ENCODE assay signal across 10 cellular contexts in the genomic region with DNA sequence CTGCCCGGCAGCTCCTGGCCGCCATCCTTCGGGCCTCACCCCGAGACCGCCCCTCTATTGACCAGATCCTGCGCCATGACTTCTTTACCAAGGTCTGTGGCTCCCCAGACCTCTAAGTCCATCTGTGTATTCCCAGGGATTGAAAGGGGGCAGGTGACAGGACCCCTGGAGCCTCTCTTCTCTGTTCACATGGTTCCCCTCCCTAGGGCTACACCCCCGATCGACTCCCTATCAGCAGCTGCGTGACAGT. TPM values are rescaled to one million over a fixed set of nuclear protein-coding genes. Genes with fewer than 3 reads are reported as not detected.
DNase-seq lines count a peak whose midpoint lies in the region; ATAC-seq and TF ChIP-seq lines count a peak whose summit lies in the region.
"Had no signal": no experiment of that assay in that cellular context is flagged by ENCODE, and none has a peak within 500 bp of the region (broad histone marks: within the 10 kb centered on the region; RNA-seq: fewer than 3 reads in every experiment).

No MANE protein-coding gene starts in this region.

- no peak overlapping the region for H3K18ac ChIP-seq in trophoblast cell (ENCODE audit: low read length)

- peaks cover 1 to 9% (median 5%) of the 10 kb centered on the region in 3 donors for H3K27me3 Mint-ChIP-seq in CD14-positive monocyte (ENCODE audit: low read depth in 3 of 3)
- H3K27me3 Mint-ChIP-seq in endothelial cell (ENCODE audit: unreplicated experiment) = peaks cover 23% of the 10 kb centered on the region

- H2AFZ ChIP-seq in trophoblast cell (ENCODE audit: insufficient read depth, low read length, poor library complexity) = no peak overlapping the region

- no peak overlapping the region for H2BK120ac ChIP-seq in trophoblast cell (ENCODE audit: insufficient read depth, low read length, poor library complexity)

- POLR2A ChIA-PET in RWPE1 (lab: Yijun Ruan, JAX; ENCODE audit: low non-redundant PET) = interaction anchor here (0.5 kb wide), 1 partner anchor 11 kb away, joined by 5 read pairs; no protein-coding TSS in a partner anchor

- H3K4me1 ChIP-seq in trophoblast cell (ENCODE audit: control insufficient read depth in 1 of 2, insufficient read depth in 2 of 2, low read length in 2 of 2) (peaks cover 39 to 40% of the 10 kb centered on the region in 2 experiments), psoas muscle (peaks cover 24% of the 10 kb centered on the region)

- H4K8ac ChIP-seq in trophoblast cell (ENCODE audit: low read depth, low read length) = no peak overlapping the region

- H3K4ac ChIP-seq in trophoblast cell (ENCODE audit: low read depth, low read length) = no peak overlapping the region

- CTCF ChIA-PET in RWPE1 (lab: Yijun Ruan, JAX) = no interaction called here

- H3K4me1 Mint-ChIP-seq in CD14-positive monocyte (peaks cover 40% of the 10 kb centered on the region), endothelial cell (ENCODE audit: unreplicated experiment) (peaks cover 37% of the 10 kb centered on the region)

- H3K36me3 ChIP-seq in trophoblast cell (ENCODE audit: control insufficient read depth in 1 of 2, insufficient read depth in 2 of 2, low read length in 2 of 2) (peaks cover 44% of the 10 kb centered on the region in 2 experiments), psoas muscle (ENCODE audit: insufficient read depth in 1 of 2, low read depth in 1 of 2) (peaks cover 0 to 39% of the 10 kb centered on the region in 2 donors)
- H3K36me3 ChIP-seq: ovary had no signal

- H3K14ac ChIP-seq in trophoblast cell (ENCODE audit: low read length) = no peak overlapping the region

- WGBS in trophoblast cell (ENCODE audit: extremely low coverage, insufficient coverage, insufficient read length) = no CpG with 5 or more reads among the region's 9 CpGs
- 84 to 90% (median 89%) methylated on average over 9 of the region's 9 CpGs for WGBS in psoas muscle, 3 donors

- H3K4me3 Mint-ChIP-seq in CD14-positive monocyte (peak overlapping the region; percentile 15 to 94), endothelial cell (ENCODE audit: unreplicated experiment) (peak overlapping the region; percentile 43)

- no peak for TF ChIP-seq CTCF in CD14-positive monocyte (IDR thresholded peaks at IDR 0.05)
- no peak for TF ChIP-seq CTCF in RWPE1 (conservative IDR thresholded peaks at IDR 0.05; ENCODE audit: low read depth)
- no peak for TF ChIP-seq CTCF in endothelial cell (IDR thresholded peaks at IDR 0.05; ENCODE audit: unreplicated experiment)
- TF ChIP-seq CTCF in psoas muscle (IDR thresholded peaks at IDR 0.05) = no peak

- ATAC-seq in psoas muscle = no peak

- H3K4me3 ChIP-seq in trophoblast cell (ENCODE audit: low read depth, low read length) = no peak overlapping the region
- no peak overlapping the region for H3K4me3 ChIP-seq in psoas muscle
- H3K4me3 ChIP-seq: ovary had no signal

- intact Hi-C loops in CD14-positive monocyte (cut with micrococcal nuclease) (no loop called here), psoas muscle (cut with DNase I) (no loop called here)

- no peak overlapping the region for H2BK12ac ChIP-seq in trophoblast cell (ENCODE audit: low read length)

- H3K27me3 ChIP-seq in trophoblast cell (ENCODE audit: insufficient read depth, low read length) = no peaks in the 10 kb centered on the region
- no peaks in the 10 kb centered on the region for H3K27me3 ChIP-seq in psoas muscle (ENCODE audit: insufficient read depth in 3 of 3, low read length in 2 of 3)
- H3K27me3 ChIP-seq: ovary had no signal

- peaks cover 32% of the 10 kb centered on the region for H3K79me1 ChIP-seq in trophoblast cell (ENCODE audit: low read length)

- H3K27ac Mint-ChIP-seq in CD14-positive monocyte = peak overlapping the region in 4 of 7 donors; percentile 59 to 81 (median 72)
- no peak overlapping the region for H3K27ac Mint-ChIP-seq in endothelial cell (ENCODE audit: unreplicated experiment)

- H3K9me3 Mint-ChIP-seq in CD14-positive monocyte (peaks cover 0 to 1% (median 0%) of the 10 kb centered on the region in 7 donors), endothelial cell (ENCODE audit: unreplicated experiment) (no peaks in the 10 kb centered on the region)

- no peak overlapping the region for H3K23ac ChIP-seq in trophoblast cell (ENCODE audit: low read length)

- peak overlapping the region; percentile 8 for H3K9ac ChIP-seq in trophoblast cell (ENCODE audit: low read length)

- no peak overlapping the region for H4K91ac ChIP-seq in trophoblast cell (ENCODE audit: low read depth, low read length)

- no peak overlapping the region for H3K4me2 ChIP-seq in trophoblast cell (ENCODE audit: low read length)

- H3K36me3 Mint-ChIP-seq in CD14-positive monocyte (peaks cover 50 to 53% of the 10 kb centered on the region in 2 donors), endothelial cell (ENCODE audit: low read depth, unreplicated experiment) (peaks cover 23% of the 10 kb centered on the region)

- peak overlapping the region; percentile 99 for H3K27ac ChIP-seq in RWPE1
- H3K27ac ChIP-seq in trophoblast cell (ENCODE audit: low read depth, low read length) = no peak overlapping the region
- H3K27ac ChIP-seq in psoas muscle = no peak overlapping the region
- H3K27ac ChIP-seq: ovary had no signal

- H3K9me3 ChIP-seq in trophoblast cell (ENCODE audit: insufficient read depth, low read depth, low read length) = no peaks in the 10 kb centered on the region
- H3K9me3 ChIP-seq in psoas muscle = no peaks in the 10 kb centered on the region
- H3K9me3 ChIP-seq: ovary had no signal

- no peak overlapping the region for H2AK5ac ChIP-seq in trophoblast cell (ENCODE audit: low read length)

- H2BK5ac ChIP-seq in trophoblast cell (ENCODE audit: low read depth, low read length, poor library complexity) = no peak overlapping the region

- H3K79me2 ChIP-seq in trophoblast cell (ENCODE audit: control insufficient read depth, insufficient read depth, low read length, poor library complexity) = peaks cover 23% of the 10 kb centered on the region

- H4K12ac ChIP-seq in trophoblast cell (ENCODE audit: low read depth, low read length) = no peak overlapping the region

- DNase-seq in CD14-positive monocyte (ENCODE audit: low spot score) (no peak), RWPE1 (ENCODE audit: low spot score) (no peak), endothelial cell (ENCODE audit: low spot score) (no peak), trophoblast cell (no peak), A172 (ENCODE audit: low spot score) (no peak), iPS-NIHi11 (ENCODE audit: low spot score) (no peak), psoas muscle (no peak)
- DNase-seq in activated CD4-positive, CD25-positive, alpha-beta regulatory T cell (lab: John Stamatoyannopoulos, UW) = no peak
- DNase-seq: activated gamma-delta T cell had no signal

RNA-seq across cellular contexts. Expression of gene PLK3, which starts 2.8 kb away (rescaled TPM):
- polyA plus RNA-seq in CD14-positive monocyte = 10 to 100 TPM; 15.8 to 28.1 TPM
- 17.2 TPM for total RNA-seq in endothelial cell (ENCODE audit: unreplicated experiment)
- polyA plus RNA-seq in trophoblast cell (2013) = 16.6 TPM in 2 replicates
- total RNA-seq in A172 (2014; rRNA removed; shearing (Covaris generic)) = 11.3 and 15.9 TPM in 2 replicates
- 1 to 10 TPM; 3.7 to 7.1 (median 4.7) TPM for total RNA-seq in psoas muscle
- 1 to 10 TPM; 3.0 to 8.3 (median 3.5) TPM for polyA plus RNA-seq in psoas muscle

RNA-seq across cellular contexts. Expression of gene DYNLT4, which starts 4.2 kb away (rescaled TPM):
- 1 to 10 TPM; 2.2 to 2.8 TPM for polyA plus RNA-seq in CD14-positive monocyte
- total RNA-seq in endothelial cell (ENCODE audit: unreplicated experiment) = 1.4 TPM
- polyA plus RNA-seq in trophoblast cell (2013) = 0.07 TPM in 1 of 2 replicates, not detected in the other
- total RNA-seq in A172 (2014; rRNA removed; shearing (Covaris generic)) = 6.3 TPM in 1 of 2 replicates, not detected in the other
- total RNA-seq in psoas muscle = under 1 TPM in 2 of 4 donors, not detected in 2; 0.32 to 0.59 TPM
- under 1 TPM; 0.06 to 0.42 (median 0.11) TPM for polyA plus RNA-seq in psoas muscle

RNA-seq across cellular contexts. Expression of gene BTBD19, which starts 5.3 kb away (rescaled TPM):
- polyA plus RNA-seq in CD14-positive monocyte (under 1 TPM; 0.10 to 0.73 TPM), psoas muscle (1 to 10 TPM in 2 of 3 donors, under 1 TPM in 1; 0.35 to 1.4 (median 1.2) TPM)
- total RNA-seq in endothelial cell (ENCODE audit: unreplicated experiment) (10.4 TPM), psoas muscle (1 to 10 TPM in 3 of 4 donors, under 1 TPM in 1; 0.76 to 1.8 (median 1.3) TPM)
- 5.8 and 5.9 TPM in 2 replicates for polyA plus RNA-seq in trophoblast cell (2013)
- total RNA-seq in A172 (2014; rRNA removed; shearing (Covaris generic)) = 4.8 and 9.4 TPM in 2 replicates

RNA-seq across cellular contexts. Expression of gene BEST4, which starts 15.0 kb away (rescaled TPM):
- not detected for polyA plus RNA-seq in CD14-positive monocyte
- total RNA-seq in endothelial cell (ENCODE audit: unreplicated experiment) = 0.18 TPM
- polyA plus RNA-seq in trophoblast cell (2013) = 0.14 TPM in 2 replicates
- total RNA-seq in A172 (2014; rRNA removed; shearing (Covaris generic)) = 0.05 TPM in 1 of 2 replicates, not detected in the other
- not detected for total RNA-seq in psoas muscle
- polyA plus RNA-seq in psoas muscle = under 1 TPM in 1 of 3 donors, not detected in 2; 0.08 TPM

RNA-seq across cellular contexts. Expression of gene RPS8, which starts 27.6 kb away (rescaled TPM):
- polyA plus RNA-seq in CD14-positive monocyte (100 to 1,000 TPM; 413 to 419 TPM), psoas muscle (1,000 to 10,000 TPM; 1,193 to 2,158 (median 1,436) TPM)
- total RNA-seq in endothelial cell (ENCODE audit: unreplicated experiment) (1,789 TPM), psoas muscle (1,000 to 10,000 TPM in 2 of 4 donors, 100 to 1,000 TPM in 2; 935 to 1,269 (median 1,066) TPM)
- 4,158 and 4,170 TPM in 2 replicates for polyA plus RNA-seq in trophoblast cell (2013)
- 1,717 and 1,928 TPM in 2 replicates for total RNA-seq in A172 (2014; rRNA removed; shearing (Covaris generic))
